ENCODE assay signal across 11 cellular contexts in genomic region chr20:50321797-50322480, GRCh38.
DNase-seq lines count a peak whose midpoint lies in the region; ATAC-seq and TF ChIP-seq lines count a peak whose summit lies in the region.
"Had no signal": no experiment of that assay in that cellular context is flagged by ENCODE, and none has a peak within 500 bp of the region (broad histone marks: within the 10 kb centered on the region; RNA-seq: fewer than 3 reads in every experiment).

No MANE protein-coding gene starts in this region.

- no peak overlapping the region for H2AFZ ChIP-seq in hepatocyte

- intact Hi-C loops in gastrocnemius medialis (cut with DNase I; ENCODE audit: low total_unique reads): no loop called here

- peak overlapping the region; percentile 85 for H3K27ac ChIP-seq in hepatocyte
- H3K27ac ChIP-seq in gastrocnemius medialis: peak overlapping the region; percentile 55 to 73 (median 61)

- WGBS in hepatocyte (ENCODE audit: low lambda C conversion rate, missing lambda C conversion rate): 77% methylated on average over 8 of the region's 9 CpGs

- DNase-seq in astrocyte of the spinal cord (ENCODE audit: low read depth, low spot score): peak; percentile 69
- DNase-seq in hepatocyte (ENCODE audit: low spot score): no peak
- no peak for DNase-seq in gastrocnemius medialis
- no peak for DNase-seq in stimulated activated CD4-positive, alpha-beta T cell treated with anti-CD3 and anti-CD28 coated beads, Interleukin-2, amount 100 ng/mL, for 48 hours
- no peak for DNase-seq in glomerular visceral epithelial cell (ENCODE audit: extremely low spot score)
- DNase-seq in D341Med (ENCODE audit: low spot score): no peak
- no peak for DNase-seq in NCI-H526 treated with DMSO at 0.1 percent for 48 hours (lab: John Stamatoyannopoulos, UW)
- DNase-seq: Kasumi-1, NCI-H524, T-helper 17 cell had no signal

- H3K9me3 ChIP-seq in ES-I3 (ENCODE audit: control insufficient read depth, insufficient read depth, low read length): peaks cover 3% of the 10 kb centered on the region; the same call in 1 of the 2 replicates
- H3K9me3 ChIP-seq in hepatocyte (ENCODE audit: low read depth): no peaks in the 10 kb centered on the region
- no peaks in the 10 kb centered on the region for H3K9me3 ChIP-seq in gastrocnemius medialis

- H3K4me2 ChIP-seq in hepatocyte: peak overlapping the region; percentile 42

- H3K27me3 ChIP-seq in hepatocyte (no peaks in the 10 kb centered on the region), gastrocnemius medialis (no peaks in the 10 kb centered on the region)

- peaks cover 17% of the 10 kb centered on the region for H3K4me1 ChIP-seq in ES-I3 (ENCODE audit: insufficient read depth, low read length)
- H3K4me1 ChIP-seq in hepatocyte (ENCODE audit: insufficient read depth): peaks cover 19% of the 10 kb centered on the region
- peaks cover 19 to 24% of the 10 kb centered on the region in 2 donors for H3K4me1 ChIP-seq in gastrocnemius medialis

- in situ Hi-C loops in astrocyte of the spinal cord (cut with HindIII; ENCODE audit: low sequenced_read_pairs) (no loop called here), gastrocnemius medialis (cut with MboI; ENCODE audit: low sequenced_read_pairs in 4 of 4) (no loop called here)

- no peak overlapping the region for H3K4me3 ChIP-seq in astrocyte of the spinal cord (ENCODE audit: low read depth, low read length)
- H3K4me3 ChIP-seq in hepatocyte: no peak overlapping the region
- peak overlapping the region in 1 of 4 donors; percentile 6 for H3K4me3 ChIP-seq in gastrocnemius medialis

- peak overlapping the region; percentile 53; the same call in 1 of the 2 replicates for H3K9ac ChIP-seq in ES-I3 (ENCODE audit: low read depth, low read length)

- no peak for TF ChIP-seq POLR2A in gastrocnemius medialis (IDR thresholded peaks at IDR 0.05)

- H3K36me3 ChIP-seq in ES-I3 (ENCODE audit: insufficient read depth, low read length) (no peaks in the 10 kb centered on the region), hepatocyte (replicated peaks; ENCODE audit: insufficient read depth, low read depth) (no peaks in the 10 kb centered on the region), gastrocnemius medialis (no peaks in the 10 kb centered on the region)

- no peaks in the 10 kb centered on the region for H4K20me1 ChIP-seq in hepatocyte (ENCODE audit: insufficient read depth, poor library complexity, severe bottlenecking)

- TF ChIP-seq CTCF in astrocyte of the spinal cord (IDR thresholded peaks at IDR 0.05; ENCODE audit: low read depth, low read length) (no peak), hepatocyte (IDR thresholded peaks at IDR 0.05; ENCODE audit: poor library complexity) (no peak), gastrocnemius medialis (IDR thresholded peaks at IDR 0.05 in 4 of 5, conservative IDR thresholded peaks at IDR 0.05 in 1 of 5) (no peak)

- ATAC-seq in gastrocnemius medialis: peak; percentile 6 to 8
- ATAC-seq: T-helper 17 cell had no signal

- no peaks in the 10 kb centered on the region for H3K9me2 ChIP-seq in hepatocyte (replicated peaks; ENCODE audit: insufficient read depth)

- H3K79me2 ChIP-seq in hepatocyte: no peaks in the 10 kb centered on the region
